Comparison of ENCODE assay signal across 12 cellular contexts in the genomic region with DNA sequence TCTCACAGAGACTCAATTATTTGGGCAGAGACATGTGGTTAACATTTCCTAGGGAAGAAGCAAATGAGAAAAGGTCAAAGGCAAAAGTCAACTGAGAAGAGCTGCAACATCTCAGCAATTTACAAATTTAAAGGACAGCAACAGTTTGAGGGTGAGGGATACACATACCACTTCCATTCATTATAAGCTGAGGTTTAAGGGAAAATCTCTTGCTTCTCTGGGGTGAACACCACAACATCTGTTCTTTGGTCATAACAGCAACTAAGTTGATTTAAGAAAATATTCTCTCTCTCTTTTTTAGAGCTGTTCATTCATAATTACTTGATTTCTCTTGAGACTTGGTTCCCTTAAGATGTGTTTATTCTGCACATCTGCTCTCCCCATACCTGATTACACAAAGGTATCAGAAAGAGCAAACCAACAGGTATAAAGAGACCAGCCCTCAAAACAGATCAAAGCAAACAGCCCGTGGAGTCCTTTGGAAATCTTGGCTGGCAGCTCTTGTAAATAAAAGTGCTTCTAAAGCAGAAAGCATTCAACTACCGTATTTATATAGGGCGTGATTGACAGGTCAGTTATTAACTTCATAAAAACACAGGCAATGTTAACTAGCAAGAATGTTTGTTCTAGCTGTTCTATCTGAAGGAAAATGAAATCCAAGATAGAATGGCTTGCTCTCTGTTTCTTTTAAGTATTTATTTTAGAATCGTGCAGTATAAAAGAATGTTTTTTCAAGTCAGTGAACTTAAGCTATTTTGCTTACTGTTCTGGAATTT.
DNase-seq lines count a peak whose midpoint lies in the region; ATAC-seq lines count a peak whose summit lies in the region.
"Had no signal": no experiment of that assay in that cellular context is flagged by ENCODE, and none has a peak within 500 bp of the region (broad histone marks: within the 10 kb centered on the region; RNA-seq: fewer than 3 reads in every experiment).

No MANE protein-coding gene starts in this region.

- ATAC-seq in GM18498 (IDR thresholded peaks at IDR 0.05; ENCODE audit: unreplicated experiment) (no peak), GM19328 (IDR thresholded peaks at IDR 0.05; ENCODE audit: unreplicated experiment) (no peak)

- in situ Hi-C loops in Caki2 (cut with HindIII; ENCODE audit: low pct_unique_long_range_greater_than_20kb, low sequenced_read_pairs) = loop anchor here (10.0 kb wide), 1 partner anchor 648 kb away; no protein-coding TSS in a partner anchor

- DNase-seq in Caki2 (ENCODE audit: low read depth) (peak; percentile 66), NCI-H187 (lab: John Stamatoyannopoulos, UW) (peak; percentile 25 to 34), brain pericyte (ENCODE audit: low read depth, low spot score) (peak; percentile 70), myocyte (ENCODE audit: low read depth) (peak; percentile 46)
- DNase-seq in effector CD4-positive, alpha-beta T cell = no peak
- no peak for DNase-seq in activated CD4-positive, alpha-beta T cell treated with anti-CD3 and anti-CD28 coated beads for 4 hours
- DNase-seq: activated CD4-positive, alpha-beta memory T cell treated with anti-CD3 and anti-CD28 coated beads for 36 hours; anterior cingulate cortex; CD4-positive, CD25-positive, alpha-beta regulatory T cell; HFFc6 had no signal

Comparison
In these comparisons a context has a peak if more than half of its experiments do, and no peak if none do; other contexts are left out.
1. DNase-seq: peak in Caki2 (single experiment), NCI-H187 (2 of 2), brain pericyte (single experiment) and myocyte (single experiment); none in effector CD4-positive, alpha-beta T cell (single experiment) and activated CD4-positive, alpha-beta T cell treated with anti-CD3 and anti-CD28 coated beads for 4 hours (0 of 2).